In the genomic region with DNA sequence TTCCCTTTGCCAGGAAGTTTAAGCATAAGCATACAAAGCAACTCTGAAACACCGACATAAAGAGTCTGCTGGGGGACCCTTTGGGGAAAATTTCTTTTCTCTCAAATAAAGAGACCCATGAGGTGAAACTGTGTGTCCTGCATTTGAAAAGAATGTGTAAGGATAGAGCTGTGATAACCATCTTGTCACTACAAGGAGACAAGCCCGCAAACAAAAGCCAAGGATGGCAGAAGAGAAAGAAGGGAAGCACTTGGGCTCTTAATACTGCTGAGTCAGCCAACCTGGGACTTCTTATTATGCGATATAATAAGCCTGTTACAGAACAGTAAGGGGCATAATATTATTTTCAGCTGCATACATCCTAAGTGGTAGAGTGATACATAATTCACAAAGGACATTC, we compare ENCODE assay signal across 15 cellular contexts. TPM values are rescaled to one million over a fixed set of nuclear protein-coding genes. Genes with fewer than 3 reads are reported as not detected.
DNase-seq lines count a peak whose midpoint lies in the region; ATAC-seq and TF ChIP-seq lines count a peak whose summit lies in the region.
"Had no signal": no experiment of that assay in that cellular context is flagged by ENCODE, and none has a peak within 500 bp of the region (broad histone marks: within the 10 kb centered on the region; RNA-seq: fewer than 3 reads in every experiment).

No MANE protein-coding gene starts in this region.

- TF ChIP-seq CTCF in endodermal cell (conservative IDR thresholded peaks at IDR 0.05) (no peak), gastrocnemius medialis (IDR thresholded peaks at IDR 0.05 in 4 of 5, conservative IDR thresholded peaks at IDR 0.05 in 1 of 5) (no peak), adrenal gland (IDR thresholded peaks at IDR 0.05) (no peak), progenitor cell of endocrine pancreas (IDR thresholded peaks at IDR 0.05; ENCODE audit: unreplicated experiment) (no peak)

- H3K27ac Mint-ChIP-seq in endodermal cell (peak overlapping the region; percentile 28), progenitor cell of endocrine pancreas (no peak overlapping the region)
- H3K27ac Mint-ChIP-seq: B cell had no signal

- H3K36me3 ChIP-seq in BLaER1 treated with 17β-estradiol and CSF1 and Interleukin-3, amounts not matched to agents 10 nM and 100 nM, result peaks cover 22 to 69% (median 45%) of the 10 kb centered on the region in 11 experiments
- H3K36me3 ChIP-seq in Karpas-422 (ENCODE audit: insufficient read depth, low read length), result peaks cover 12% of the 10 kb centered on the region; the same call in 1 of the 2 replicates
- H3K36me3 ChIP-seq in endodermal cell (ENCODE audit: control insufficient read depth, insufficient read depth, low read length), result peaks cover 36% of the 10 kb centered on the region
- H3K36me3 ChIP-seq in gastrocnemius medialis, result no peaks in the 10 kb centered on the region
- no peaks in the 10 kb centered on the region for H3K36me3 ChIP-seq in adrenal gland (replicated peaks in 1 of 2)

- DNase-seq in Karpas-422, result no peak
- DNase-seq in endodermal cell, result no peak
- DNase-seq in gastrocnemius medialis, result no peak
- DNase-seq in adrenal gland, result no peak
- DNase-seq in NCI-H2171 treated with DMSO at 0.1 percent for 48 hours (lab: John Stamatoyannopoulos, UW), result no peak
- DNase-seq in progenitor cell of endocrine pancreas (ENCODE audit: low spot score, unreplicated experiment), result no peak
- DNase-seq: Calu3; CD4-positive, alpha-beta memory T cell; KG1; NCI-H1092; NCI-H146; SHP77 treated with DMSO at 0.1 percent for 48 hours had no signal

- in situ Hi-C loops in gastrocnemius medialis (cut with MboI; ENCODE audit: low sequenced_read_pairs in 4 of 4), result no loop called here

- H2AFZ ChIP-seq in Karpas-422 (ENCODE audit: low read length), result no peak overlapping the region

- H3K9ac ChIP-seq in BLaER1 treated with 17β-estradiol and CSF1 and Interleukin-3, amounts not matched to agents 10 nM and 100 nM, result no peak overlapping the region
- H3K9ac ChIP-seq in Karpas-422 (ENCODE audit: low read length) (no peak overlapping the region), endodermal cell (ENCODE audit: extremely low read depth, low read length, poor library complexity, severe bottlenecking) (no peak overlapping the region)

- no peak for TF ChIP-seq POLR2A in gastrocnemius medialis (IDR thresholded peaks at IDR 0.05)
- TF ChIP-seq POLR2A in adrenal gland (IDR thresholded peaks at IDR 0.05), result no peak

- peaks cover 17% of the 10 kb centered on the region for H3K4me1 Mint-ChIP-seq in endodermal cell
- H3K4me1 Mint-ChIP-seq in progenitor cell of endocrine pancreas (ENCODE audit: low read depth), result peaks cover 18% of the 10 kb centered on the region

- peak overlapping the region in 5 of 11 experiments; percentile 2 to 63 (median 50); a peak in 6 of 22 replicates for H3K27ac ChIP-seq in BLaER1 treated with 17β-estradiol and CSF1 and Interleukin-3, amounts not matched to agents 10 nM and 100 nM
- H3K27ac ChIP-seq in Karpas-422 (ENCODE audit: low read length) (peak overlapping the region; percentile 69), endodermal cell (ENCODE audit: low read depth, low read length) (no peak overlapping the region), gastrocnemius medialis (peak overlapping the region; percentile 72 to 90 (median 76)), adrenal gland (no peak overlapping the region)
- H3K27ac ChIP-seq: HL-60 had no signal

- no peak overlapping the region for H3K4me3 Mint-ChIP-seq in endodermal cell
- no peak overlapping the region for H3K4me3 Mint-ChIP-seq in progenitor cell of endocrine pancreas (ENCODE audit: low read depth)
- H3K4me3 Mint-ChIP-seq: B cell; CD4-positive, alpha-beta memory T cell had no signal

- intact Hi-C loops in gastrocnemius medialis (cut with DNase I; ENCODE audit: low total_unique reads), result no loop called here
- intact Hi-C loops in adrenal gland (cut with DNase I), result loop anchor here in 1 of 2 donors (10.0 kb wide), 1 partner anchor 45 kb away; no protein-coding TSS in a partner anchor

- no peaks in the 10 kb centered on the region for H3K27me3 ChIP-seq in BLaER1 treated with 17β-estradiol and CSF1 and Interleukin-3, amounts not matched to agents 10 nM and 100 nM
- H3K27me3 ChIP-seq in Karpas-422 (ENCODE audit: low read length) (no peaks in the 10 kb centered on the region), endodermal cell (ENCODE audit: control insufficient read depth, insufficient read depth, low read length, poor library complexity, severe bottlenecking) (no peaks in the 10 kb centered on the region), gastrocnemius medialis (no peaks in the 10 kb centered on the region), adrenal gland (no peaks in the 10 kb centered on the region)

- peaks cover 0 to 1% (median 0%) of the 10 kb centered on the region in 11 experiments; a peak in 1 of 22 replicates for H3K9me3 ChIP-seq in BLaER1 treated with 17β-estradiol and CSF1 and Interleukin-3, amounts not matched to agents 10 nM and 100 nM (replicated peaks in 1 of 11)
- H3K9me3 ChIP-seq in Karpas-422 (ENCODE audit: low read length) (no peaks in the 10 kb centered on the region), endodermal cell (ENCODE audit: control insufficient read depth, low read length) (no peaks in the 10 kb centered on the region), gastrocnemius medialis (no peaks in the 10 kb centered on the region), adrenal gland (replicated peaks in 1 of 3) (no peaks in the 10 kb centered on the region)

- WGBS in endodermal cell (ENCODE audit: insufficient coverage in 1 of 2, insufficient read length in 1 of 2), 2 experiments, result 78 to 91% methylated on average over 1 to 3 of the region's 3 CpGs
- WGBS in adrenal gland, 4 donors, result 81 to 93% (median 91%) methylated on average over 3 of the region's 3 CpGs

- H4K20me1 ChIP-seq in BLaER1 treated with 17β-estradiol and CSF1 and Interleukin-3, amounts not matched to agents 10 nM and 100 nM, result peaks cover 32 to 88% (median 61%) of the 10 kb centered on the region in 11 experiments; a peak in 18 of 22 replicates
- H4K20me1 ChIP-seq in Karpas-422 (ENCODE audit: insufficient read depth, low read depth, low read length), result no peaks in the 10 kb centered on the region

- peak overlapping the region; percentile 9 to 82 (median 77); a peak in 20 of 22 replicates for H3K4me2 ChIP-seq in BLaER1 treated with 17β-estradiol and CSF1 and Interleukin-3, amounts not matched to agents 10 nM and 100 nM
- H3K4me2 ChIP-seq in Karpas-422 (ENCODE audit: low read depth, low read length, poor library complexity, severe bottlenecking), result peak overlapping the region; percentile 37

- ATAC-seq in gastrocnemius medialis, result no peak

- H3K9me3 Mint-ChIP-seq in endodermal cell (no peaks in the 10 kb centered on the region), progenitor cell of endocrine pancreas (ENCODE audit: low read depth) (no peaks in the 10 kb centered on the region)
- H3K9me3 Mint-ChIP-seq: CD4-positive, alpha-beta memory T cell had no signal

- H3K27me3 Mint-ChIP-seq in endodermal cell (ENCODE audit: insufficient read depth) (no peaks in the 10 kb centered on the region), progenitor cell of endocrine pancreas (no peaks in the 10 kb centered on the region)
- H3K27me3 Mint-ChIP-seq: B cell; CD4-positive, alpha-beta memory T cell had no signal

- H3K36me3 Mint-ChIP-seq in endodermal cell (ENCODE audit: low read depth) (peaks cover 10% of the 10 kb centered on the region), progenitor cell of endocrine pancreas (ENCODE audit: insufficient read depth) (peaks cover 4% of the 10 kb centered on the region)

- H3K9me2 ChIP-seq in Karpas-422 (replicated peaks; ENCODE audit: insufficient read depth, low read length), result no peaks in the 10 kb centered on the region

- H3K4me3 ChIP-seq in BLaER1 treated with 17β-estradiol and CSF1 and Interleukin-3, amounts not matched to agents 10 nM and 100 nM, result no peak overlapping the region
- no peak overlapping the region for H3K4me3 ChIP-seq in Karpas-422 (ENCODE audit: low read length)
- H3K4me3 ChIP-seq in endodermal cell (ENCODE audit: low read length), result no peak overlapping the region
- no peak overlapping the region for H3K4me3 ChIP-seq in gastrocnemius medialis
- no peak overlapping the region for H3K4me3 ChIP-seq in adrenal gland

- H3K4me1 ChIP-seq in BLaER1 treated with 17β-estradiol and CSF1 and Interleukin-3, amounts not matched to agents 10 nM and 100 nM, result peaks cover 46 to 87% (median 79%) of the 10 kb centered on the region in 10 experiments
- peaks cover 83% of the 10 kb centered on the region for H3K4me1 ChIP-seq in Karpas-422 (ENCODE audit: low read length)
- H3K4me1 ChIP-seq in endodermal cell (ENCODE audit: control insufficient read depth, insufficient read depth, low read length), result no peaks in the 10 kb centered on the region
- peaks cover 69 to 73% of the 10 kb centered on the region in 2 donors for H3K4me1 ChIP-seq in gastrocnemius medialis
- H3K4me1 ChIP-seq in adrenal gland (replicated peaks in 1 of 2), result peaks cover 37 to 72% of the 10 kb centered on the region in 2 donors

- peaks cover 92% of the 10 kb centered on the region for H3K79me2 ChIP-seq in Karpas-422 (ENCODE audit: low read length)

RNA-seq across cellular contexts. Expression of a gene that starts 52.5 kb away (rescaled TPM):
- 33.7 and 41.7 TPM in 2 replicates for total RNA-seq in Karpas-422 (2014; rRNA removed; shearing (Covaris generic); ENCODE audit: low replicate concordance)
- total RNA-seq in endodermal cell (10 to 100 TPM; 22.8 to 24.7 TPM), gastrocnemius medialis (10 to 100 TPM; 40.0 to 71.9 (median 50.6) TPM), adrenal gland (10 to 100 TPM; 34.3 to 56.3 (median 45.6) TPM), progenitor cell of endocrine pancreas (20.6 and 23.4 TPM in 2 replicates)
- polyA plus RNA-seq in endodermal cell (2013, experiment 1 of 2), result 26.1 TPM
- 28.7 TPM for polyA plus RNA-seq in endodermal cell (2013, experiment 2 of 2)
- polyA plus RNA-seq in adrenal gland, result 10 to 100 TPM; 18.2 to 24.2 (median 22.9) TPM

Comparison
In these comparisons a context has a peak if more than half of its experiments do, and no peak if none do; other contexts are left out.
1. H3K27ac ChIP-seq: peak in Karpas-422 (single experiment) and gastrocnemius medialis (4 of 4); none in endodermal cell (single experiment) and adrenal gland (0 of 5).